8 cellular contexts compared by ENCODE assay signal in genomic region chr13:49098198-49098597, GRCh38.
DNase-seq lines count a peak whose midpoint lies in the region; ATAC-seq and TF ChIP-seq lines count a peak whose summit lies in the region.

No MANE protein-coding gene starts in this region.

- H3K4me3 ChIP-seq in RWPE2 (ENCODE audit: severe bottlenecking) (no peak overlapping the region), fibroblast of the aortic adventitia (ENCODE audit: low read depth, low read length) (no peak overlapping the region), rectal smooth muscle tissue (ENCODE audit: low read length) (no peak overlapping the region)

- POLR2A ChIA-PET in HEK293T (lab: Yijun Ruan, JAX): no interaction called here

- no peaks in the 10 kb centered on the region for H3K27me3 ChIP-seq in RWPE2 (ENCODE audit: insufficient read depth, poor library complexity, severe bottlenecking)
- H3K27me3 ChIP-seq in rectal smooth muscle tissue (ENCODE audit: control insufficient read depth, insufficient read depth, low read length): no peaks in the 10 kb centered on the region

- H3K4me1 ChIP-seq in RWPE2 (ENCODE audit: insufficient read depth, poor library complexity, severe bottlenecking): peaks cover 31% of the 10 kb centered on the region
- H3K4me1 ChIP-seq in rectal smooth muscle tissue (ENCODE audit: control insufficient read depth, insufficient read depth, low read length): peaks cover 11% of the 10 kb centered on the region

- no peaks in the 10 kb centered on the region for H3K9me3 ChIP-seq in RWPE2 (ENCODE audit: severe bottlenecking)

- CTCF ChIA-PET in HEK293T (lab: Yijun Ruan, JAX): no interaction called here

- DNase-seq in Daoy (ENCODE audit: low read depth) (peak; percentile 48), RWPE2 (ENCODE audit: low spot score) (no peak), fibroblast of the aortic adventitia (ENCODE audit: low read depth) (peak; percentile 96), NCI-H345 (lab: John Stamatoyannopoulos, UW) (no peak), HEK293T (ENCODE audit: extremely low spot score) (no peak)
- DNase-seq in activated effector memory CD4-positive, alpha-beta T cell treated with Interleukin-2 at 50 U/mL for 16 hours: no peak

- peak; percentile 81 for ATAC-seq in RWPE2 (ENCODE audit: low read depth)
- ATAC-seq in GM21619 (IDR thresholded peaks at IDR 0.05; ENCODE audit: unreplicated experiment): no peak

- H3K9ac ChIP-seq in rectal smooth muscle tissue (ENCODE audit: low read length): no peak overlapping the region

- H3K36me3 ChIP-seq in RWPE2 (ENCODE audit: low read depth) (no peaks in the 10 kb centered on the region), rectal smooth muscle tissue (ENCODE audit: control insufficient read depth, insufficient read depth, low read length) (no peaks in the 10 kb centered on the region)

- no peak for TF ChIP-seq CTCF in RWPE2 (IDR thresholded peaks at IDR 0.05; ENCODE audit: poor library complexity, severe bottlenecking)
- TF ChIP-seq CTCF in fibroblast of the aortic adventitia (IDR thresholded peaks at IDR 0.05; ENCODE audit: insufficient read depth, low read length): no peak

- H3K27ac ChIP-seq in RWPE2 (ENCODE audit: poor library complexity, severe bottlenecking): peak overlapping the region; percentile 75
- peak overlapping the region; percentile 25 for H3K27ac ChIP-seq in rectal smooth muscle tissue (ENCODE audit: low read depth, low read length)

TF ChIP-seq in HEK293T, 16 proteins besides CTCF, POLR2A, EP300 and RAD21:
- TF ChIP-seq LEF1 (IDR thresholded peaks at IDR 0.05; ENCODE audit: borderline replicate concordance) (no peak), BHLHE40 (IDR thresholded peaks at IDR 0.05; ENCODE audit: borderline replicate concordance) (no peak), SP1 (IDR thresholded peaks at IDR 0.05) (no peak), L3MBTL2 (conservative IDR thresholded peaks at IDR 0.05) (no peak), TARDBP (IDR thresholded peaks at IDR 0.05) (no peak), ARNT (IDR thresholded peaks at IDR 0.05) (no peak), ELF4 (IDR thresholded peaks at IDR 0.05) (no peak)

Comparison
In these comparisons a context has a peak if more than half of its experiments do, and no peak if none do; other contexts are left out.
1. DNase-seq: peak in Daoy (single experiment) and fibroblast of the aortic adventitia (single experiment); none in RWPE2 (single experiment), NCI-H345 (single experiment), activated effector memory CD4-positive, alpha-beta T cell treated with Interleukin-2 at 50 U/mL for 16 hours (single experiment) and HEK293T (single experiment).